ENCODE assay signal across 10 cellular contexts in genomic region chr4:156946508-156947197, GRCh38. TPM values are rescaled to one million over a fixed set of nuclear protein-coding genes. Genes with fewer than 3 reads are reported as not detected.
A peak's percentile ranks its signal among the peaks of the same experiment; 100 is the strongest.
DNase-seq lines count a peak whose midpoint lies in the region; TF ChIP-seq lines count a peak whose summit lies in the region.
"Had no signal": no experiment of that assay in that cellular context is flagged by ENCODE, and none has a peak within 500 bp of the region (broad histone marks: within the 10 kb centered on the region; RNA-seq: fewer than 3 reads in every experiment).

No MANE protein-coding gene starts in this region.

- H3K9me3 Mint-ChIP-seq in activated naive CD8-positive, alpha-beta T cell treated with anti-CD3 and anti-CD28 coated beads for 36 hours = no peaks in the 10 kb centered on the region

- H3K27me3 Mint-ChIP-seq in activated naive CD8-positive, alpha-beta T cell treated with anti-CD3 and anti-CD28 coated beads for 36 hours = no peaks in the 10 kb centered on the region
- H3K27me3 Mint-ChIP-seq: CD4-positive, CD25-positive, alpha-beta regulatory T cell; T-helper 17 cell had no signal

- H3K27ac Mint-ChIP-seq in activated naive CD8-positive, alpha-beta T cell treated with anti-CD3 and anti-CD28 coated beads for 36 hours = no peak overlapping the region
- H3K27ac Mint-ChIP-seq: CD4-positive, CD25-positive, alpha-beta regulatory T cell; T-helper 17 cell had no signal

- CTCF ChIA-PET in GM10248 (lab: Yijun Ruan, JAX) = no interaction called here

- DNase-seq in A172 (ENCODE audit: low spot score) (peak; percentile 90), HT1080 (ENCODE audit: low read depth) (peak; percentile 98), brain pericyte (ENCODE audit: low read depth, low spot score) (peak; percentile 68), lung microvascular endothelial cell (ENCODE audit: low read depth in 2 of 2) (peak; percentile 34 to 97), 8988T (no peak), ecto neural progenitor cell (ENCODE audit: low spot score) (no peak), GM10248 (ENCODE audit: extremely low spot score) (no peak)
- DNase-seq in activated naive CD8-positive, alpha-beta T cell treated with anti-CD3 and anti-CD28 coated beads for 36 hours = no peak
- DNase-seq: CD4-positive, CD25-positive, alpha-beta regulatory T cell; T-helper 17 cell had no signal

- no peak for TF ChIP-seq CTCF in GM10248 (IDR thresholded peaks at IDR 0.05; ENCODE audit: control extremely low read depth, extremely low read depth, low read depth, missing control alignments)

- no peaks in the 10 kb centered on the region for H3K4me1 Mint-ChIP-seq in activated naive CD8-positive, alpha-beta T cell treated with anti-CD3 and anti-CD28 coated beads for 36 hours
- H3K4me1 Mint-ChIP-seq: CD4-positive, CD25-positive, alpha-beta regulatory T cell; T-helper 17 cell had no signal

- H3K36me3 Mint-ChIP-seq in activated naive CD8-positive, alpha-beta T cell treated with anti-CD3 and anti-CD28 coated beads for 36 hours = no peaks in the 10 kb centered on the region
- H3K36me3 Mint-ChIP-seq: CD4-positive, CD25-positive, alpha-beta regulatory T cell had no signal

- POLR2A ChIA-PET in GM10248 (lab: Yijun Ruan, JAX) = no interaction called here

- H3K4me3 Mint-ChIP-seq in activated naive CD8-positive, alpha-beta T cell treated with anti-CD3 and anti-CD28 coated beads for 36 hours = no peak overlapping the region
- H3K4me3 Mint-ChIP-seq: CD4-positive, CD25-positive, alpha-beta regulatory T cell; T-helper 17 cell had no signal

RNA-seq across cellular contexts. Expression of gene PDGFC, which starts 24.9 kb away (rescaled TPM):
- 27.5 and 36.9 TPM in 2 replicates for total RNA-seq in A172 (2014; rRNA removed; shearing (Covaris generic))
- 46.5 and 52.3 TPM in 2 replicates for total RNA-seq in HT1080 (2014; rRNA removed; shearing (Covaris generic))
- 38.6 and 43.3 TPM in 2 replicates for polyA plus RNA-seq in HT1080 (2015; cell fraction: cytosol; rRNA removed)
- 44.7 and 50.5 TPM in 2 replicates for polyA plus RNA-seq in HT1080 (2015; cell fraction: nucleus; rRNA removed)
- 15.3 and 38.1 TPM in 2 replicates for total RNA-seq in lung microvascular endothelial cell
- not detected for total RNA-seq in activated naive CD8-positive, alpha-beta T cell treated with anti-CD3 and anti-CD28 coated beads for 36 hours
- polyA plus RNA-seq: CD4-positive, CD25-positive, alpha-beta regulatory T cell had no signal

Comparison
In these comparisons a context has a peak if more than half of its experiments do, and no peak if none do; other contexts are left out.
1. DNase-seq: peak in A172 (single experiment), HT1080 (single experiment), brain pericyte (single experiment) and lung microvascular endothelial cell (2 of 2); none in activated naive CD8-positive, alpha-beta T cell treated with anti-CD3 and anti-CD28 coated beads for 36 hours (single experiment), 8988T (single experiment), ecto neural progenitor cell (single experiment) and GM10248 (single experiment).
2. RNA of gene PDGFC, which starts 24.9 kb away (total RNA-seq): 46.5 to 52.3 TPM in HT1080, 15.3 to 38.1 TPM in lung microvascular endothelial cell and 27.5 to 36.9 TPM in A172; not detected in activated naive CD8-positive, alpha-beta T cell treated with anti-CD3 and anti-CD28 coated beads for 36 hours; every median in the first group is over 10 times any median in the second.